In the genomic region with DNA sequence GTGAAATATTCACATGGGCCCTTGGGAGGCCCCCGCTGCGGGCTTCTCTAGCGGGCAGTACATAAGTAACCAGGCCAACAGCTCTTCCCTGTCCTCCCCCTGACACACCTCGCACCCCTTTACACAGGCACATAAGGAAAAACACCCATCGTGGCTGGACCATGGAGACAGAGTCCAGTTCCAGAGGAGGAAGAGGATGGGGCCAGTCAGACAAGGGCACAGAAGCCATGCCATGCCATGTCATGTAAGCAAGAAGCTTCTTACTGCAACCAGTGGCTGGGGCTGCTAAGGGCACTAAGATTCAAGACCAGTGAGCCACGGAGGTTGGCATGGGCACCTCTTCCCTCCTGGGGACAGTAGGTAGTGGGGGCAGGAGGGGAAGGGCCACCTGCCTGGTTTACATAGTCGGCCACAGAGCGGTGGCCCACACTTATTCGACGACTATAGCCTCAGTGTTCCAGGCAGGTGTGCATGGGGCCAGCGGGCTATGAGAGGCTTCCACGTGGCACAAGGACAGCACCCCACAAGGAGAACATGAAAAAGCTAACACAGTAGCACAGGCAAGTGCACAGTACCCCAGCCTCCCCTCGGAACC, we compare ENCODE assay signal across 10 cellular contexts. TPM values are rescaled to one million over a fixed set of nuclear protein-coding genes. Genes with fewer than 3 reads are reported as not detected.
DNase-seq lines count a peak whose midpoint lies in the region; ATAC-seq and TF ChIP-seq lines count a peak whose summit lies in the region.
"Had no signal": no experiment of that assay in that cellular context is flagged by ENCODE, and none has a peak within 500 bp of the region (broad histone marks: within the 10 kb centered on the region; RNA-seq: fewer than 3 reads in every experiment).

No MANE protein-coding gene starts in this region.

- H3K27me3 Mint-ChIP-seq in CD4-positive, CD25-positive, alpha-beta regulatory T cell, result peaks cover 31% of the 10 kb centered on the region
- H3K27me3 Mint-ChIP-seq in HFFc6 (ENCODE audit: insufficient read depth), result peaks cover 19% of the 10 kb centered on the region
- peaks cover 5% of the 10 kb centered on the region for H3K27me3 Mint-ChIP-seq in activated CD4-positive, alpha-beta memory T cell treated with anti-CD3 and anti-CD28 coated beads for 36 hours
- no peaks in the 10 kb centered on the region for H3K27me3 Mint-ChIP-seq in mesothelial cell of epicardium (ENCODE audit: low read depth)

- TF ChIP-seq CTCF in HFFc6 (IDR thresholded peaks at IDR 0.05) (no peak), mesothelial cell of epicardium (IDR thresholded peaks at IDR 0.05; ENCODE audit: unreplicated experiment) (no peak), foreskin fibroblast (IDR thresholded peaks at IDR 0.05; ENCODE audit: low read depth, low read length) (no peak)

- peak overlapping the region; percentile 85 to 90 (median 88) for H3K4me3 Mint-ChIP-seq in CD4-positive, CD25-positive, alpha-beta regulatory T cell
- H3K4me3 Mint-ChIP-seq in HFFc6 (peak overlapping the region; percentile 84; the same call in 1 of the 2 replicates), mesothelial cell of epicardium (peak overlapping the region; percentile 69)
- H3K4me3 Mint-ChIP-seq in activated CD4-positive, alpha-beta memory T cell treated with anti-CD3 and anti-CD28 coated beads for 36 hours, result peak overlapping the region; percentile 71

- no peaks in the 10 kb centered on the region for H3K36me3 Mint-ChIP-seq in CD4-positive, CD25-positive, alpha-beta regulatory T cell
- H3K36me3 Mint-ChIP-seq in HFFc6 (ENCODE audit: low read depth) (no peaks in the 10 kb centered on the region), mesothelial cell of epicardium (no peaks in the 10 kb centered on the region)
- no peaks in the 10 kb centered on the region for H3K36me3 Mint-ChIP-seq in activated CD4-positive, alpha-beta memory T cell treated with anti-CD3 and anti-CD28 coated beads for 36 hours

- H3K4me3 ChIP-seq in CD4-positive, CD25-positive, alpha-beta regulatory T cell (ENCODE audit: low read depth, low read length), result no peak overlapping the region
- H3K4me3 ChIP-seq in MG63 (no peak overlapping the region), foreskin fibroblast (ENCODE audit: low read depth in 1 of 2, low read length in 2 of 2) (no peak overlapping the region)

- CTCF ChIA-PET in activated CD4-positive, alpha-beta memory T cell treated with anti-CD3 and anti-CD28 coated beads for 36 hours (lab: Charles Lee), result interaction anchor here (0.6 to 17.3 kb wide), 17 partner anchors 9 to 398 kb away, joined by 3 to 652 read pairs (median 5); a partner anchor contains a TSS

- peak overlapping the region in 1 of 3 donors; percentile 54 for H3K27ac Mint-ChIP-seq in CD4-positive, CD25-positive, alpha-beta regulatory T cell
- no peak overlapping the region for H3K27ac Mint-ChIP-seq in HFFc6
- no peak overlapping the region for H3K27ac Mint-ChIP-seq in activated CD4-positive, alpha-beta memory T cell treated with anti-CD3 and anti-CD28 coated beads for 36 hours
- peak overlapping the region; percentile 59 for H3K27ac Mint-ChIP-seq in mesothelial cell of epicardium

- H3K9me3 Mint-ChIP-seq in CD4-positive, CD25-positive, alpha-beta regulatory T cell, result no peaks in the 10 kb centered on the region
- H3K9me3 Mint-ChIP-seq in HFFc6, result no peaks in the 10 kb centered on the region
- H3K9me3 Mint-ChIP-seq in activated CD4-positive, alpha-beta memory T cell treated with anti-CD3 and anti-CD28 coated beads for 36 hours, result no peaks in the 10 kb centered on the region
- H3K9me3 Mint-ChIP-seq in mesothelial cell of epicardium, result no peaks in the 10 kb centered on the region

- H3K4me1 ChIP-seq in CD4-positive, CD25-positive, alpha-beta regulatory T cell (ENCODE audit: control insufficient read depth, insufficient read depth, low read length, poor library complexity, severe bottlenecking), result peaks cover 17% of the 10 kb centered on the region

- no peak for ATAC-seq in CD4-positive, CD25-positive, alpha-beta regulatory T cell (ENCODE audit: low read depth in 2 of 2)

- peaks cover 10% of the 10 kb centered on the region for H3K27me3 ChIP-seq in CD4-positive, CD25-positive, alpha-beta regulatory T cell (ENCODE audit: control insufficient read depth, insufficient read depth, low read length)
- no peaks in the 10 kb centered on the region; the same call in 1 of the 2 replicates for H3K27me3 ChIP-seq in MG63
- H3K27me3 ChIP-seq: uterus had no signal

- POLR2A ChIA-PET in activated CD4-positive, alpha-beta memory T cell treated with anti-CD3 and anti-CD28 coated beads for 36 hours (lab: Charles Lee), result interaction anchor here (1.4 kb wide), 1 partner anchor 168 kb away, joined by 3 read pairs; a partner anchor contains a TSS

- H3K27ac ChIP-seq in CD4-positive, CD25-positive, alpha-beta regulatory T cell (ENCODE audit: insufficient read depth, low read length, poor library complexity, severe bottlenecking), result peak overlapping the region; percentile 67

- peaks cover 0 to 15% (median 11%) of the 10 kb centered on the region in 4 donors for H3K4me1 Mint-ChIP-seq in CD4-positive, CD25-positive, alpha-beta regulatory T cell
- H3K4me1 Mint-ChIP-seq in HFFc6 (ENCODE audit: low read depth) (peaks cover 22% of the 10 kb centered on the region), mesothelial cell of epicardium (peaks cover 14% of the 10 kb centered on the region)
- H3K4me1 Mint-ChIP-seq in activated CD4-positive, alpha-beta memory T cell treated with anti-CD3 and anti-CD28 coated beads for 36 hours (ENCODE audit: low read depth), result peaks cover 16% of the 10 kb centered on the region

- H3K9me3 ChIP-seq in CD4-positive, CD25-positive, alpha-beta regulatory T cell (ENCODE audit: control insufficient read depth in 2 of 2, low read length in 2 of 2), result no peaks in the 10 kb centered on the region
- H3K9me3 ChIP-seq in MG63, result no peaks in the 10 kb centered on the region
- H3K9me3 ChIP-seq: uterus had no signal

- intact Hi-C loops in activated CD4-positive, alpha-beta memory T cell treated with anti-CD3 and anti-CD28 coated beads for 36 hours (cut with micrococcal nuclease), result loop anchor here (1.0 to 5.0 kb wide), 2 partner anchors 259 to 394 kb away; no protein-coding TSS in a partner anchor

- DNase-seq in CD4-positive, CD25-positive, alpha-beta regulatory T cell, result no peak
- DNase-seq in HFFc6 (no peak), mesothelial cell of epicardium (ENCODE audit: low spot score in 2 of 2, unreplicated experiment in 2 of 2) (no peak), MG63 (no peak), foreskin fibroblast (no peak), SHP77 (lab: John Stamatoyannopoulos, UW) (no peak), NOMO-1 (lab: John Stamatoyannopoulos, UW; ENCODE audit: unreplicated experiment in 2 of 2) (no peak)
- no peak for DNase-seq in activated CD4-positive, alpha-beta memory T cell treated with anti-CD3 and anti-CD28 coated beads for 36 hours

- H3K36me3 ChIP-seq in CD4-positive, CD25-positive, alpha-beta regulatory T cell (ENCODE audit: control insufficient read depth, insufficient read depth, low read length), result no peaks in the 10 kb centered on the region
- no peaks in the 10 kb centered on the region for H3K36me3 ChIP-seq in MG63
- H3K36me3 ChIP-seq: uterus had no signal

RNA-seq across cellular contexts. Expression of a gene that starts 5.7 kb away (rescaled TPM):
- total RNA-seq in CD4-positive, CD25-positive, alpha-beta regulatory T cell, result not detected
- not detected for polyA plus RNA-seq in CD4-positive, CD25-positive, alpha-beta regulatory T cell
- total RNA-seq in HFFc6 (2021; fragmentation: NEBNext Ultra II Directional; extraction: Animal tissue kit (Norgen Biotek cat#: 25700)), result under 1 TPM in 4 of 6 experiments, not detected in 2; 0.12 to 0.17 (median 0.14) TPM
- under 1 TPM in 1 of 2 experiments, not detected in 1; 0.29 TPM for total RNA-seq in activated CD4-positive, alpha-beta memory T cell treated with anti-CD3 and anti-CD28 coated beads for 36 hours
- total RNA-seq in mesothelial cell of epicardium, result 5.2 to 7.0 TPM (median 5.3 TPM) in 3 replicates
- total RNA-seq in MG63 (2014; rRNA removed; shearing (Covaris generic); ENCODE audit: low replicate concordance), result 0.30 and 6.3 TPM in 2 replicates
- total RNA-seq: SK-MEL-5 had no signal
